ENCODE assay signal across 2 cellular contexts in genomic region chr5:117065800-117066199, GRCh38.
TF ChIP-seq lines count a peak whose summit lies in the region.

No MANE protein-coding gene starts in this region.

TF ChIP-seq in SK-N-SH, 30 proteins besides CTCF, POLR2A, EP300 and RAD21 (continued from another document and continues in another):
- no peak for TF ChIP-seq USF1 (IDR thresholded peaks at IDR 0.05; ENCODE audit: borderline replicate concordance, low read depth)
- TF ChIP-seq MXI1 (IDR thresholded peaks at IDR 0.05; ENCODE audit: low read depth, low read length): peak; percentile 53; the same call in 1 of the 2 replicates
- no peak for TF ChIP-seq EZH2phosphoT487 (IDR thresholded peaks at IDR 0.05; ENCODE audit: borderline replicate concordance, low read depth)
- TF ChIP-seq USF2 (IDR thresholded peaks at IDR 0.05; ENCODE audit: borderline replicate concordance, low read depth, low read length): no peak
- TF ChIP-seq SMC3 (IDR thresholded peaks at IDR 0.05; ENCODE audit: low read depth, low read length): no peak
- TF ChIP-seq FOXM1 (IDR thresholded peaks at IDR 0.05; ENCODE audit: low read depth): no peak
- no peak for TF ChIP-seq GABPA (IDR thresholded peaks at IDR 0.05; ENCODE audit: low read depth)
- TF ChIP-seq NRF1 (IDR thresholded peaks at IDR 0.05; ENCODE audit: low read depth, low read length): no peak
- TF ChIP-seq ZBTB33 (IDR thresholded peaks at IDR 0.05; ENCODE audit: borderline replicate concordance, low read depth): no peak
- TF ChIP-seq SIN3A (IDR thresholded peaks at IDR 0.05; ENCODE audit: borderline replicate concordance, low read depth, low read length): no peak
- TF ChIP-seq RCOR1 (IDR thresholded peaks at IDR 0.05; ENCODE audit: low read length): peak; percentile 54; the same call in 1 of the 2 replicates
- TF ChIP-seq POLR2AphosphoS5 (IDR thresholded peaks at IDR 0.05; ENCODE audit: low read depth, low read length): no peak
- TF ChIP-seq MAX (IDR thresholded peaks at IDR 0.05; ENCODE audit: low read depth): no peak
- no peak for TF ChIP-seq JUND (IDR thresholded peaks at IDR 0.05)
- TF ChIP-seq TAF1 (IDR thresholded peaks at IDR 0.05; ENCODE audit: borderline replicate concordance, low read depth, low read length): no peak
- no peak for TF ChIP-seq RXRA (IDR thresholded peaks at IDR 0.05; ENCODE audit: borderline replicate concordance, low read depth)
- no peak for TF ChIP-seq IRF3 (IDR thresholded peaks at IDR 0.05; ENCODE audit: low read depth, low read length)
- no peak for TF ChIP-seq YY1 (IDR thresholded peaks at IDR 0.05; ENCODE audit: low read depth)
- TF ChIP-seq TCF12 (IDR thresholded peaks at IDR 0.05): no peak
- no peak for TF ChIP-seq NFIC (IDR thresholded peaks at IDR 0.05; ENCODE audit: borderline replicate concordance)
- TF ChIP-seq ELF1 (IDR thresholded peaks at IDR 0.05): no peak
- TF ChIP-seq RFX5 (IDR thresholded peaks at IDR 0.05; ENCODE audit: low read length): no peak
- TF ChIP-seq FOSL2 (IDR thresholded peaks at IDR 0.05; ENCODE audit: borderline replicate concordance, low read depth): no peak
- peak; percentile 82 for TF ChIP-seq GATA2 (CRISPR knock-in tag; IDR thresholded peaks at IDR 0.05)
- no peak for TF ChIP-seq REST (IDR thresholded peaks at IDR 0.05; ENCODE audit: low read depth, low read length)
- no peak for TF ChIP-seq TEAD4 (IDR thresholded peaks at IDR 0.05; ENCODE audit: borderline replicate concordance, insufficient read depth)

TF ChIP-seq in WTC11, 78 proteins besides CTCF, POLR2A, EP300 and RAD21 (continued from another document):
- no peak for TF ChIP-seq E2F4 (CRISPR knock-in tag; IDR thresholded peaks at IDR 0.05; ENCODE audit: borderline replicate concordance, low read depth)
